8 cellular contexts compared by ENCODE assay signal in genomic region chr17:18857864-18858566, GRCh38. TPM values are rescaled to one million over a fixed set of nuclear protein-coding genes. Genes with fewer than 3 reads are reported as not detected.
DNase-seq lines count a peak whose midpoint lies in the region; ATAC-seq and TF ChIP-seq lines count a peak whose summit lies in the region.

TSS of gene PRPSAP2 (plus strand) at chr17:18858131. CDS start at chr17:18865834, 7,703 bp downstream.

- peaks cover 18 to 44% (median 39%) of the 10 kb centered on the region in 4 donors for H3K4me1 ChIP-seq in esophagus muscularis mucosa

- peak within 1 kb of the TSS; percentile 95 to 99 (median 98) for H3K27ac ChIP-seq in esophagus muscularis mucosa (replicated peaks in 1 of 4)

- WGBS in esophagus muscularis mucosa, result under 1% methylated on average over 18 of the region's 58 CpGs

- H3K27me3 ChIP-seq in esophagus muscularis mucosa, result no peaks in the 10 kb centered on the region

- no peak for TF ChIP-seq POLR2A in esophagus muscularis mucosa (IDR thresholded peaks at IDR 0.05; ENCODE audit: low read depth)

- DNase-seq in DMS114 treated with DMSO at 0.1 percent for 48 hours (lab: John Stamatoyannopoulos, UW; ENCODE audit: unreplicated experiment) (peak; percentile 50), LNCaP clone FGC (ENCODE audit: low read depth) (peak; percentile 70), RPMI7951 (ENCODE audit: low read depth) (peak; percentile 92), activated T-helper 1 cell treated with Interleukin-2 at 50 U/mL for 16 hours (ENCODE audit: low read depth) (peak; percentile 90), esophagus muscularis mucosa (ENCODE audit: extremely low spot score) (peak; percentile 99), myocyte (ENCODE audit: low read depth) (peak; percentile 97)
- DNase-seq in stimulated activated CD8-positive, alpha-beta memory T cell treated with anti-CD3 and anti-CD28 coated beads, Interleukin-7, amount 100 ng/mL, for 24 hours (ENCODE audit: low read depth), result peak; percentile 85

- H3K4me3 ChIP-seq in LNCaP clone FGC (ENCODE audit: low read depth, low read length), result peak within 1 kb of the TSS; percentile 57
- peak within 1 kb of the TSS; percentile 93 to 100 (median 100) for H3K4me3 ChIP-seq in esophagus muscularis mucosa

- no peaks in the 10 kb centered on the region for H3K36me3 ChIP-seq in esophagus muscularis mucosa

- no peaks in the 10 kb centered on the region for H3K9me3 ChIP-seq in esophagus muscularis mucosa

- ATAC-seq in GM21825 (IDR thresholded peaks at IDR 0.05; ENCODE audit: unreplicated experiment), result peak; percentile 47

- TF ChIP-seq EP300 in esophagus muscularis mucosa (IDR thresholded peaks at IDR 0.05), result no peak

- intact Hi-C loops in esophagus muscularis mucosa (cut with DNase I), result no loop called here

- TF ChIP-seq CTCF in LNCaP clone FGC (IDR thresholded peaks at IDR 0.05; ENCODE audit: control insufficient read depth, extremely low read depth, insufficient read depth), result no peak
- TF ChIP-seq CTCF in esophagus muscularis mucosa (IDR thresholded peaks at IDR 0.05), result no peak

RNA-seq across cellular contexts. Expression of gene PRPSAP2, which starts in this region (rescaled TPM):
- total RNA-seq in RPMI7951 (2014; rRNA removed; shearing (Covaris generic)), result 26.6 and 31.7 TPM in 2 replicates
- total RNA-seq in esophagus muscularis mucosa, result 10 to 100 TPM; 19.2 to 29.1 (median 22.3) TPM
- total RNA-seq in myocyte, result 27.4 and 30.3 TPM in 2 replicates
- 18.7 TPM for polyA plus RNA-seq in myocyte (2012)

Comparison
In these comparisons a context has a peak if more than half of its experiments do, and no peak if none do; other contexts are left out.
1. Peak in every context shown above with its lines: DNase-seq, ATAC-seq, H3K4me3 ChIP-seq and H3K27ac ChIP-seq.